18 cellular contexts compared by ENCODE assay signal in the genomic region with DNA sequence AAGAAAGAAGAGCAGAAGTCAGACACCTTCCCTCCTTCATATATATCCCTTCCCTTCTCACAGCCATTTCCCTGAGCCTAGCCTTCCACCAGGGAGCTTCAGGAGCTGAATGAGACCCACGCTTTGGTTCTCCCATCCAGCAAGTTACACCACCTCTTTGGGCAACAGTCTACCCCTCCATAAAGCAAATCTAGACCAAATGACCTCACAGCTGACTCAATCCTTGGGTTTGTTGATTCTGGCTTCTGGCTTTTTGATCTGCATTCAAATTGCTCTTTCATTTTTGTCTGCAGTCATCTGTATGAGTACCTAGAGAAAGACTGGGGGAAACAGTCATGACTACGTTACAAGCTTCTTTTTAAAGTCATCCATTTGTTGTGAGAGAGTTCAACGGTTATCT.
DNase-seq lines count a peak whose midpoint lies in the region; ATAC-seq and TF ChIP-seq lines count a peak whose summit lies in the region.
"Had no signal": no experiment of that assay in that cellular context is flagged by ENCODE, and none has a peak within 500 bp of the region (broad histone marks: within the 10 kb centered on the region; RNA-seq: fewer than 3 reads in every experiment).

No MANE protein-coding gene starts in this region.

- no peak for TF ChIP-seq CTCF in choroid plexus epithelial cell (conservative IDR thresholded peaks at IDR 0.05; ENCODE audit: low read depth, low read length)
- TF ChIP-seq CTCF in GM23338 (conservative IDR thresholded peaks at IDR 0.05; ENCODE audit: low read depth in 2 of 2): no peak

- H3K4me1 Mint-ChIP-seq in activated CD4-positive, alpha-beta T cell treated with anti-CD3 and anti-CD28 coated beads, Interleukin-2, amount 10 ng/mL, durations not matched to agents 24 days and 14 days: no peaks in the 10 kb centered on the region
- no peaks in the 10 kb centered on the region for H3K4me1 Mint-ChIP-seq in activated CD4-positive, alpha-beta T cell treated with anti-CD3 and anti-CD28 coated beads, Interleukin-2, amount 10 ng/mL, durations not matched to agents 7 days and 5 days
- H3K4me1 Mint-ChIP-seq in GM23338: peaks cover 5% of the 10 kb centered on the region; the same call in 2 of the 3 replicates

- no peak overlapping the region for H2BK12ac ChIP-seq in trophoblast cell (ENCODE audit: low read length)

- no peaks in the 10 kb centered on the region for H3F3A ChIP-seq in GM23338 (replicated peaks; ENCODE audit: low read depth)

- no peak for ATAC-seq in GM23338

- H3K27ac ChIP-seq in trophoblast cell (ENCODE audit: low read depth, low read length): no peak overlapping the region
- no peak overlapping the region for H3K27ac ChIP-seq in GM23338 (ENCODE audit: low read depth)
- H3K27ac ChIP-seq: 22Rv1 had no signal

- no peak overlapping the region for H3K27ac Mint-ChIP-seq in activated CD4-positive, alpha-beta T cell treated with anti-CD3 and anti-CD28 coated beads, Interleukin-2, amount 10 ng/mL, durations not matched to agents 24 days and 14 days
- no peak overlapping the region for H3K27ac Mint-ChIP-seq in activated CD4-positive, alpha-beta T cell treated with anti-CD3 and anti-CD28 coated beads, Interleukin-2, amount 10 ng/mL, durations not matched to agents 7 days and 5 days
- H3K27ac Mint-ChIP-seq in GM23338: no peak overlapping the region

- intact Hi-C loops in activated CD4-positive, alpha-beta T cell treated with anti-CD3 and anti-CD28 coated beads, Interleukin-2, amount 10 ng/mL, durations not matched to agents 24 days and 14 days (cut with micrococcal nuclease): no loop called here

- H2AK5ac ChIP-seq in trophoblast cell (ENCODE audit: low read length): no peak overlapping the region

- CTCF ChIA-PET in activated CD4-positive, alpha-beta T cell treated with anti-CD3 and anti-CD28 coated beads, Interleukin-2, amount 10 ng/mL, durations not matched to agents 7 days and 5 days (lab: Charles Lee): no interaction called here

- no peaks in the 10 kb centered on the region for H3K79me1 ChIP-seq in trophoblast cell (ENCODE audit: low read length)

- H3K36me3 ChIP-seq in trophoblast cell (ENCODE audit: control insufficient read depth in 1 of 2, insufficient read depth in 2 of 2, low read length in 2 of 2) (no peaks in the 10 kb centered on the region), GM23338 (ENCODE audit: insufficient read depth) (no peaks in the 10 kb centered on the region)
- H3K36me3 ChIP-seq: HAP-1 had no signal

- H3K9me3 ChIP-seq in trophoblast cell (ENCODE audit: insufficient read depth, low read depth, low read length): no peaks in the 10 kb centered on the region
- H3K9me3 ChIP-seq: HAP-1 had no signal

- POLR2A ChIA-PET in activated CD4-positive, alpha-beta T cell treated with anti-CD3 and anti-CD28 coated beads, Interleukin-2, amount 10 ng/mL, durations not matched to agents 7 days and 5 days (lab: Charles Lee): no interaction called here

- H3K14ac ChIP-seq in trophoblast cell (ENCODE audit: low read length): no peak overlapping the region

- H3K4me3 Mint-ChIP-seq in activated CD4-positive, alpha-beta T cell treated with anti-CD3 and anti-CD28 coated beads, Interleukin-2, amount 10 ng/mL, durations not matched to agents 24 days and 14 days: no peak overlapping the region
- H3K4me3 Mint-ChIP-seq in activated CD4-positive, alpha-beta T cell treated with anti-CD3 and anti-CD28 coated beads, Interleukin-2, amount 10 ng/mL, durations not matched to agents 7 days and 5 days: no peak overlapping the region
- no peak overlapping the region for H3K4me3 Mint-ChIP-seq in GM23338

- H4K91ac ChIP-seq in trophoblast cell (ENCODE audit: low read depth, low read length): no peak overlapping the region

- H3K27me3 ChIP-seq in trophoblast cell (ENCODE audit: insufficient read depth, low read length) (no peaks in the 10 kb centered on the region), GM23338 (ENCODE audit: insufficient read depth) (no peaks in the 10 kb centered on the region)

- H3K36me3 Mint-ChIP-seq in activated CD4-positive, alpha-beta T cell treated with anti-CD3 and anti-CD28 coated beads, Interleukin-2, amount 10 ng/mL, durations not matched to agents 24 days and 14 days (ENCODE audit: low read depth): no peaks in the 10 kb centered on the region
- no peaks in the 10 kb centered on the region for H3K36me3 Mint-ChIP-seq in activated CD4-positive, alpha-beta T cell treated with anti-CD3 and anti-CD28 coated beads, Interleukin-2, amount 10 ng/mL, durations not matched to agents 7 days and 5 days (ENCODE audit: low read depth)
- H3K36me3 Mint-ChIP-seq in GM23338 (ENCODE audit: low read depth): no peaks in the 10 kb centered on the region

- no peak overlapping the region for H3K9ac ChIP-seq in trophoblast cell (ENCODE audit: low read length)

- H3K18ac ChIP-seq in trophoblast cell (ENCODE audit: low read length): no peak overlapping the region

- H3K27me3 Mint-ChIP-seq in activated CD4-positive, alpha-beta T cell treated with anti-CD3 and anti-CD28 coated beads, Interleukin-2, amount 10 ng/mL, durations not matched to agents 24 days and 14 days: peaks cover 17% of the 10 kb centered on the region
- peaks cover 25% of the 10 kb centered on the region for H3K27me3 Mint-ChIP-seq in activated CD4-positive, alpha-beta T cell treated with anti-CD3 and anti-CD28 coated beads, Interleukin-2, amount 10 ng/mL, durations not matched to agents 7 days and 5 days
- H3K27me3 Mint-ChIP-seq in GM23338 (ENCODE audit: insufficient read depth, low read depth, poor library complexity): peaks cover 2% of the 10 kb centered on the region

- no peaks in the 10 kb centered on the region for H3K9me2 ChIP-seq in GM23338 (ENCODE audit: insufficient read depth)

- no CpG with 5 or more reads among the region's 3 CpGs for WGBS in trophoblast cell (ENCODE audit: extremely low coverage, insufficient coverage, insufficient read length)

- H3K4me2 ChIP-seq in trophoblast cell (ENCODE audit: low read length) (no peak overlapping the region), GM23338 (no peak overlapping the region)

- H4K8ac ChIP-seq in trophoblast cell (ENCODE audit: low read depth, low read length): no peak overlapping the region

- H3K4me1 ChIP-seq in trophoblast cell (ENCODE audit: control insufficient read depth in 1 of 2, insufficient read depth in 2 of 2, low read length in 2 of 2) (no peaks in the 10 kb centered on the region), GM23338 (ENCODE audit: insufficient read depth) (no peaks in the 10 kb centered on the region; the same call in 1 of the 2 replicates)

- H2BK120ac ChIP-seq in trophoblast cell (ENCODE audit: insufficient read depth, low read length, poor library complexity): no peak overlapping the region

- no peak overlapping the region for H2BK5ac ChIP-seq in trophoblast cell (ENCODE audit: low read depth, low read length, poor library complexity)

- no peaks in the 10 kb centered on the region for H4K20me1 ChIP-seq in GM23338 (replicated peaks; ENCODE audit: insufficient read depth)

- DNase-seq in activated CD4-positive, alpha-beta T cell treated with anti-CD3 and anti-CD28 coated beads, Interleukin-2, amount 10 ng/mL, durations not matched to agents 24 days and 14 days: peak; percentile 40
- DNase-seq in activated CD4-positive, alpha-beta T cell treated with anti-CD3 and anti-CD28 coated beads, Interleukin-2, amount 10 ng/mL, durations not matched to agents 7 days and 5 days: no peak
- DNase-seq in M059J (ENCODE audit: low read depth) (peak; percentile 25), choroid plexus epithelial cell (ENCODE audit: low read depth) (peak; percentile 8), kidney glomerular epithelial cell (lab: John Stamatoyannopoulos, UW) (peak; percentile 4), DMS 273 treated with DMSO at 0.1 percent for 48 hours (lab: John Stamatoyannopoulos, UW) (no peak), trophoblast cell (no peak), GM23338 (ENCODE audit: low spot score) (no peak)
- DNase-seq: C1 segment of cervical spinal cord; EL; NCI-H1048; NCI-H2081 treated with DMSO at 0.1 percent for 48 hours; NCI-H2227 treated with DMSO at 0.1 percent for 48 hours; NCI-H526; NK-92 treated with Interleukin-12 subunit alpha and Interleukin-12 subunit beta, amount 100 ng/mL, for 24 hours; OCI-M1 had no signal

- H3K79me2 ChIP-seq in trophoblast cell (ENCODE audit: control insufficient read depth, insufficient read depth, low read length, poor library complexity) (no peaks in the 10 kb centered on the region), GM23338 (replicated peaks; ENCODE audit: insufficient read depth) (no peaks in the 10 kb centered on the region)

- H4K12ac ChIP-seq in trophoblast cell (ENCODE audit: low read depth, low read length): no peak overlapping the region

- H3K23ac ChIP-seq in trophoblast cell (ENCODE audit: low read length): no peak overlapping the region

- H2AFZ ChIP-seq in trophoblast cell (ENCODE audit: insufficient read depth, low read length, poor library complexity) (no peak overlapping the region), GM23338 (no peak overlapping the region)

- no peaks in the 10 kb centered on the region for H3K9me3 Mint-ChIP-seq in activated CD4-positive, alpha-beta T cell treated with anti-CD3 and anti-CD28 coated beads, Interleukin-2, amount 10 ng/mL, durations not matched to agents 24 days and 14 days
- no peaks in the 10 kb centered on the region for H3K9me3 Mint-ChIP-seq in activated CD4-positive, alpha-beta T cell treated with anti-CD3 and anti-CD28 coated beads, Interleukin-2, amount 10 ng/mL, durations not matched to agents 7 days and 5 days
- H3K9me3 Mint-ChIP-seq in GM23338: no peaks in the 10 kb centered on the region

- H3K4ac ChIP-seq in trophoblast cell (ENCODE audit: low read depth, low read length): no peak overlapping the region

- H3K4me3 ChIP-seq in choroid plexus epithelial cell (ENCODE audit: low read depth, low read length): no peak overlapping the region
- no peak overlapping the region for H3K4me3 ChIP-seq in trophoblast cell (ENCODE audit: low read depth, low read length)
- no peak overlapping the region for H3K4me3 ChIP-seq in GM23338
- H3K4me3 ChIP-seq: HAP-1 had no signal

Comparison
In these comparisons a context has a peak if more than half of its experiments do, and no peak if none do; other contexts are left out.
1. DNase-seq: peak in activated CD4-positive, alpha-beta T cell treated with anti-CD3 and anti-CD28 coated beads, Interleukin-2, amount 10 ng/mL, durations not matched to agents 24 days and 14 days (single experiment), M059J (single experiment), choroid plexus epithelial cell (single experiment) and kidney glomerular epithelial cell (single experiment); none in activated CD4-positive, alpha-beta T cell treated with anti-CD3 and anti-CD28 coated beads, Interleukin-2, amount 10 ng/mL, durations not matched to agents 7 days and 5 days (single experiment), DMS 273 treated with DMSO at 0.1 percent for 48 hours (single experiment), trophoblast cell (0 of 2) and GM23338 (single experiment).